Comparison of ENCODE assay signal across 1 cellular context in the genomic region with DNA sequence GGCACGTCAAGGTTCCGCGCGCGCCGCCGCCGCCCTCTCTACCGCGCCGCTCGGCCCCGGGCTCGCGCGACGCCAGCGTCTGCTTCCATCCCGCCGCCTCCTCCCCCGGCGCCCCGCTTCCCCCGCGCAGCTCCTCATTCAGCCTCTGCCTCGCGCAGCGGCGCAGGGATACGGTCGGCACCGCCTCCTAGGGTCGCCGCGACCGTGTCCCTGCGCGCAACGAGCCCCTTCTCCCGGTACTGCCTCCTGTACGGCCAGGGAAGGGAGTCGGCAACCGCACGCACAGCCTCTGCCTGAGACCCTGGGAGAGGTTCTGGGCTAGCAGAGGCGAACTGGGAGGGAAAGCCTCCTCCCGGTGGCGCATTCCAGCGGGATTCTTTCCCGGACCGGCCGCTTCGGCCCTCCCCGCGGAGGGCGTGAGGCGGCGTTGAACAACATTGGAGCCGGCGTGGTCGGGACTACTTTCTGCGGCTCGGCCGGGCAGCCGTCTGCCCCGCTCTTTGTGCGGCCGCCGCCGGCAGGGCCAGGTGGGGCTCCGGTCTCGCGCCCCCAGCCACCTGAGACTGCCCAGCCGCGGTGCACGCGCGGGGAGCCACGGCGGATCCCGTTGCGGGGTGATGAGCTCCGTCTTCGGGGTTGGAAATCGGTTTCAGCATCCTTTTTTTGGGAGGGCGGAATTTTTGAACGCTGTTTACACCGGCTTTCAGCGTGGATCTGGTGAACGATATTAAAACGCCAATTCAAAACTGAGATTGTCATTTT.
TF ChIP-seq lines count a peak whose summit lies in the region.

Gene LRP6 (minus strand): TSS at position 172 of the 762 bp plus-strand sequence. CDS start 309 bp downstream, outside the sequence.

TF ChIP-seq in HepG2, 621 proteins besides CTCF, POLR2A, EP300 and RAD21 (continued from another document):
- TF ChIP-seq AFF4 (CRISPR knock-in tag; IDR thresholded peaks at IDR 0.05) (peak; percentile 87; the same call in 1 of the 2 replicates), ZBTB4 (CRISPR knock-in tag; IDR thresholded peaks at IDR 0.05; ENCODE audit: borderline replicate concordance) (peak; percentile 98), ZNF777 (CRISPR knock-in tag; IDR thresholded peaks at IDR 0.05) (peak; percentile 84), SP1 (IDR thresholded peaks at IDR 0.05) (peak; percentile 94), SP1 (CRISPR knock-in tag; IDR thresholded peaks at IDR 0.05) (peak; percentile 99), ZNF772 (CRISPR knock-in tag; IDR thresholded peaks at IDR 0.05) (peak; percentile 96), FIP1L1 (IDR thresholded peaks at IDR 0.05; ENCODE audit: borderline replicate concordance, insufficient read depth, low read depth, low read length) (no peak; the same call in 1 of the 2 replicates), ZMAT5 (CRISPR knock-in tag; IDR thresholded peaks at IDR 0.05; ENCODE audit: borderline replicate concordance, low read depth) (no peak), ZIK1 (CRISPR knock-in tag; IDR thresholded peaks at IDR 0.05; ENCODE audit: borderline replicate concordance, low read depth) (peak; percentile 78; the same call in 1 of the 2 replicates), MLX (CRISPR knock-in tag; IDR thresholded peaks at IDR 0.05) (no peak), ZNF552 (CRISPR knock-in tag; IDR thresholded peaks at IDR 0.05; ENCODE audit: borderline replicate concordance) (peak; percentile 99), HDAC1 (CRISPR knock-in tag; IDR thresholded peaks at IDR 0.05) (peak; percentile 81), ARNT (IDR thresholded peaks at IDR 0.05) (no peak)
- TF ChIP-seq, protein P1, sequence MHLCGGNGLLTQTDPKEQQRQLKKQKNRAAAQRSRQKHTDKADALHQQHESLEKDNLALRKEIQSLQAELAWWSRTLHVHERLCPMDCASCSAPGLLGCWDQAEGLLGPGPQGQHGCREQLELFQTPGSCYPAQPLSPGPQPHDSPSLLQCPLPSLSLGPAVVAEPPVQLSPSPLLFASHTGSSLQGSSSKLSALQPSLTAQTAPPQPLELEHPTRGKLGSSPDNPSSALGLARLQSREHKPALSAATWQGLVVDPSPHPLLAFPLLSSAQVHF (CRISPR knock-in tag; IDR thresholded peaks at IDR 0.05), result peak; percentile 90; the same call in 1 of the 2 replicates
- TF ChIP-seq, protein P2, sequence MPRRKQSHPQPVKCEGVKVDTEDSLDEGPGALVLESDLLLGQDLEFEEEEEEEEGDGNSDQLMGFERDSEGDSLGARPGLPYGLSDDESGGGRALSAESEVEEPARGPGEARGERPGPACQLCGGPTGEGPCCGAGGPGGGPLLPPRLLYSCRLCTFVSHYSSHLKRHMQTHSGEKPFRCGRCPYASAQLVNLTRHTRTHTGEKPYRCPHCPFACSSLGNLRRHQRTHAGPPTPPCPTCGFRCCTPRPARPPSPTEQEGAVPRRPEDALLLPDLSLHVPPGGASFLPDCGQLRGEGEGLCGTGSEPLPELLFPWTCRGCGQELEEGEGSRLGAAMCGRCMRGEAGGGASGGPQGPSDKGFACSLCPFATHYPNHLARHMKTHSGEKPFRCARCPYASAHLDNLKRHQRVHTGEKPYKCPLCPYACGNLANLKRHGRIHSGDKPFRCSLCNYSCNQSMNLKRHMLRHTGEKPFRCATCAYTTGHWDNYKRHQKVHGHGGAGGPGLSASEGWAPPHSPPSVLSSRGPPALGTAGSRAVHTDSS (CRISPR knock-in tag; conservative IDR thresholded peaks at IDR 0.05), result no peak
- TF ChIP-seq, protein P3, sequence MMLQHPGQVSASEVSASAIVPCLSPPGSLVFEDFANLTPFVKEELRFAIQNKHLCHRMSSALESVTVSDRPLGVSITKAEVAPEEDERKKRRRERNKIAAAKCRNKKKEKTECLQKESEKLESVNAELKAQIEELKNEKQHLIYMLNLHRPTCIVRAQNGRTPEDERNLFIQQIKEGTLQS (CRISPR knock-in tag; IDR thresholded peaks at IDR 0.05), result peak; percentile 42; the same call in 1 of the 2 replicates
